Comparison of ENCODE assay signal across 8 cellular contexts in genomic region chr1:9890224-9890731, GRCh38. TPM values are rescaled to one million over a fixed set of nuclear protein-coding genes. Genes with fewer than 3 reads are reported as not detected.
DNase-seq lines count a peak whose midpoint lies in the region; ATAC-seq and TF ChIP-seq lines count a peak whose summit lies in the region.

No MANE protein-coding gene starts in this region.

- H3K4me3 ChIP-seq in AG10803 (ENCODE audit: low read length) (no peak overlapping the region), MG63 (peak overlapping the region; percentile 6; the same call in 1 of the 2 replicates), mammary epithelial cell (replicated peaks in 1 of 3; ENCODE audit: insufficient read depth in 1 of 3, low read depth in 2 of 3, low read length in 3 of 3) (no peak overlapping the region)

- intact Hi-C loops in mammary epithelial cell (cut with micrococcal nuclease): loop anchor here (1.0 to 5.0 kb wide), 5 partner anchors 8 to 52 kb away; partner anchors contain the start of genes LZIC and NMNAT1

- H3K79me2 ChIP-seq in mammary epithelial cell (ENCODE audit: insufficient read depth, low read length): peaks cover 39% of the 10 kb centered on the region

- in situ Hi-C loops in mammary epithelial cell (cut with MboI; ENCODE audit: low sequenced_read_pairs in 2 of 2): no loop called here

- CTCF ChIA-PET in mammary epithelial cell (lab: Charles Lee; ENCODE audit: low non-redundant PET): interaction anchor here (0.6 kb wide), 2 partner anchors 20 to 162 kb away, joined by 4 to 27 read pairs; no protein-coding TSS in a partner anchor

- no peaks in the 10 kb centered on the region for H3K27me3 Mint-ChIP-seq in mesothelial cell of epicardium (ENCODE audit: low read depth)
- H3K27me3 Mint-ChIP-seq in effector memory CD8-positive, alpha-beta T cell: no peaks in the 10 kb centered on the region

- no peak overlapping the region for H3K9ac ChIP-seq in mammary epithelial cell (ENCODE audit: insufficient read depth, low read length)

- no peak for ATAC-seq in effector memory CD8-positive, alpha-beta T cell (replicated peaks)
- ATAC-seq in GM21526 (IDR thresholded peaks at IDR 0.05; ENCODE audit: low FRiP score, unreplicated experiment): no peak
- no peak for ATAC-seq in GM21576 (IDR thresholded peaks at IDR 0.05; ENCODE audit: unreplicated experiment)
- no peak for ATAC-seq in GM18505 (IDR thresholded peaks at IDR 0.05; ENCODE audit: unreplicated experiment)

- 0% methylated on average over 6 of the region's 6 CpGs for WGBS in mammary epithelial cell (ENCODE audit: low coverage, missing lambda C conversion rate)

- H3K36me3 ChIP-seq in MG63 (no peaks in the 10 kb centered on the region), mammary epithelial cell (ENCODE audit: insufficient read depth, low read length) (no peaks in the 10 kb centered on the region)

- peaks cover 37% of the 10 kb centered on the region for H3K4me1 Mint-ChIP-seq in mesothelial cell of epicardium
- peaks cover 11 to 13% of the 10 kb centered on the region in 2 donors for H3K4me1 Mint-ChIP-seq in effector memory CD8-positive, alpha-beta T cell (ENCODE audit: low read depth in 2 of 2)

- no peaks in the 10 kb centered on the region for H3K27me3 ChIP-seq in MG63
- H3K27me3 ChIP-seq in mammary epithelial cell (ENCODE audit: insufficient read depth, low read length): no peaks in the 10 kb centered on the region

- no peaks in the 10 kb centered on the region for H3K9me3 ChIP-seq in MG63
- H3K9me3 ChIP-seq in mammary epithelial cell (replicated peaks; ENCODE audit: insufficient read depth, low read length): no peaks in the 10 kb centered on the region

- no peak overlapping the region for H3K4me3 Mint-ChIP-seq in mesothelial cell of epicardium
- no peak overlapping the region for H3K4me3 Mint-ChIP-seq in effector memory CD8-positive, alpha-beta T cell

- H4K20me1 ChIP-seq in mammary epithelial cell (ENCODE audit: insufficient read depth, low read length): no peaks in the 10 kb centered on the region

- no peaks in the 10 kb centered on the region for H3K9me3 Mint-ChIP-seq in mesothelial cell of epicardium
- no peaks in the 10 kb centered on the region for H3K9me3 Mint-ChIP-seq in effector memory CD8-positive, alpha-beta T cell

- peaks cover 61% of the 10 kb centered on the region for H3K4me1 ChIP-seq in mammary epithelial cell (ENCODE audit: insufficient read depth, low read length)

- peak overlapping the region; percentile 82 for H3K27ac ChIP-seq in mammary epithelial cell (ENCODE audit: insufficient read depth, low read depth, low read length)

- TF ChIP-seq CTCF in AG10803 (conservative IDR thresholded peaks at IDR 0.05; ENCODE audit: low read length) (no peak), mammary epithelial cell (conservative IDR thresholded peaks at IDR 0.05 in 1 of 2, IDR thresholded peaks at IDR 0.05 in 1 of 2; ENCODE audit: extremely low read depth in 1 of 2, insufficient read depth in 1 of 2, low read depth in 1 of 2, low read length in 2 of 2) (no peak), mesothelial cell of epicardium (IDR thresholded peaks at IDR 0.05; ENCODE audit: unreplicated experiment) (no peak)

- BruUV-seq in mammary epithelial cell (replicated peaks; lab: Mats Ljungman, UMichigan): no TSS peak

- no peaks in the 10 kb centered on the region for H3K36me3 Mint-ChIP-seq in mesothelial cell of epicardium
- H3K36me3 Mint-ChIP-seq in effector memory CD8-positive, alpha-beta T cell (ENCODE audit: insufficient read depth): peaks cover 4% of the 10 kb centered on the region

- dilution Hi-C loops in mammary epithelial cell (cut with HindIII; ENCODE audit: low sequenced_read_pairs): loop anchor here (5.0 kb wide), 2 partner anchors 68 to 72 kb away; partner anchors contain the start of gene CLSTN1

- H3K4me2 ChIP-seq in mammary epithelial cell (ENCODE audit: insufficient read depth, low read depth, low read length): peak overlapping the region; percentile 73

- no peak overlapping the region for H2AFZ ChIP-seq in mammary epithelial cell (ENCODE audit: low read depth, low read length)

- peak; percentile 84 for DNase-seq in AG10803 (ENCODE audit: low read depth)
- peak; percentile 89 for DNase-seq in MG63
- peak; percentile 96 for DNase-seq in mammary epithelial cell
- peak in 1 of 2 experiments; percentile 48 for DNase-seq in mesothelial cell of epicardium (ENCODE audit: low spot score in 2 of 2, unreplicated experiment in 2 of 2)
- no peak for DNase-seq in effector memory CD8-positive, alpha-beta T cell

- no peak for TF ChIP-seq POLR2A in GM18505 (IDR thresholded peaks at IDR 0.05; ENCODE audit: borderline replicate concordance, extremely low read depth, insufficient read depth, insufficient read length)

- peak overlapping the region; percentile 85 for H3K27ac Mint-ChIP-seq in mesothelial cell of epicardium
- peak overlapping the region in 1 of 2 donors; percentile 15 for H3K27ac Mint-ChIP-seq in effector memory CD8-positive, alpha-beta T cell

RNA-seq across cellular contexts. Expression of gene CTNNBIP1, which starts 19.8 kb away (rescaled TPM):
- total RNA-seq in MG63 (2014; rRNA removed; shearing (Covaris generic); ENCODE audit: low replicate concordance): 18.0 and 21.5 TPM in 2 replicates
- total RNA-seq in mammary epithelial cell (100 to 1,000 TPM in 1 of 2 donors, 10 to 100 TPM in 1; 54.7 to 103 TPM), mesothelial cell of epicardium (49.7 to 52.6 TPM (median 51.5 TPM) in 3 replicates)
- 138 TPM for polyA plus RNA-seq in mammary epithelial cell
- polyA minus RNA-seq in mammary epithelial cell: 108 TPM

RNA-seq across cellular contexts. Expression of gene LZIC, which starts 52.9 kb away (rescaled TPM):
- total RNA-seq in MG63 (2014; rRNA removed; shearing (Covaris generic); ENCODE audit: low replicate concordance): 40.3 and 47.6 TPM in 2 replicates
- 10 to 100 TPM; 19.8 to 30.6 TPM for total RNA-seq in mammary epithelial cell
- polyA plus RNA-seq in mammary epithelial cell: 14.5 TPM
- polyA minus RNA-seq in mammary epithelial cell: 11.8 TPM
- 34.9 to 36.6 TPM (median 35.1 TPM) in 3 replicates for total RNA-seq in mesothelial cell of epicardium

RNA-seq across cellular contexts. Expression of gene NMNAT1, which starts 53.0 kb away (rescaled TPM):
- 6.5 and 10.1 TPM in 2 replicates for total RNA-seq in MG63 (2014; rRNA removed; shearing (Covaris generic); ENCODE audit: low replicate concordance)
- total RNA-seq in mammary epithelial cell: 10 to 100 TPM in 1 of 2 donors, 1 to 10 TPM in 1; 9.7 to 11.1 TPM
- 9.4 TPM for polyA plus RNA-seq in mammary epithelial cell
- polyA minus RNA-seq in mammary epithelial cell: 9.1 TPM
- 9.7 to 11.3 TPM (median 11.3 TPM) in 3 replicates for total RNA-seq in mesothelial cell of epicardium

Comparison
In these comparisons a context has a peak if more than half of its experiments do, and no peak if none do; other contexts are left out.
1. DNase-seq: peak in AG10803 (single experiment), MG63 (single experiment) and mammary epithelial cell (single experiment); none in effector memory CD8-positive, alpha-beta T cell (0 of 3).